ENCODE assay signal across 8 cellular contexts in genomic region chr10:126387041-126387908, GRCh38. TPM values are rescaled to one million over a fixed set of nuclear protein-coding genes. Genes with fewer than 3 reads are reported as not detected.
DNase-seq lines count a peak whose midpoint lies in the region; ATAC-seq and TF ChIP-seq lines count a peak whose summit lies in the region.

No MANE protein-coding gene starts in this region.

- peaks cover 55% of the 10 kb centered on the region for H3K4me1 ChIP-seq in adipocyte (ENCODE audit: control insufficient read depth, insufficient read depth, low read length)

- peak; percentile 56 to 64 for ATAC-seq in left cardiac atrium
- no peak for ATAC-seq in GM18858 (IDR thresholded peaks at IDR 0.05; ENCODE audit: unreplicated experiment)

- DNase-seq in GM10266 (ENCODE audit: extremely low spot score) (no peak), NCI-H69 (lab: John Stamatoyannopoulos, UW) (peak; percentile 51), adipocyte (ENCODE audit: low read depth) (peak; percentile 94), left cardiac atrium (peak; percentile 63), posterior cingulate gyrus (peak; percentile 52 to 96 (median 76)), GM19240 (ENCODE audit: insufficient read length, low spot score) (no peak), NCI-H1436 (lab: John Stamatoyannopoulos, UW) (no peak)

- H3K27me3 ChIP-seq in adipocyte (replicated peaks; ENCODE audit: control insufficient read depth, insufficient read depth, low read length) = no peaks in the 10 kb centered on the region

- peaks cover 2% of the 10 kb centered on the region for H3K36me3 ChIP-seq in adipocyte (ENCODE audit: control insufficient read depth, insufficient read depth, low read length, severe bottlenecking)

- intact Hi-C loops in left cardiac atrium (cut with DNase I) = loop anchor here (5.0 to 10.0 kb wide), 3 partner anchors 118 to 405 kb away; no protein-coding TSS in a partner anchor
- intact Hi-C loops in posterior cingulate gyrus (cut with DNase I) = loop anchor here (1.0 kb wide), 1 partner anchor 405 kb away; no protein-coding TSS in a partner anchor

- H3K4me3 ChIP-seq in adipocyte (ENCODE audit: low read length) = peak overlapping the region; percentile 90

- H3K9ac ChIP-seq in adipocyte (ENCODE audit: low read length) = peak overlapping the region; percentile 89

- TF ChIP-seq CTCF in GM10266 (IDR thresholded peaks at IDR 0.05; ENCODE audit: control insufficient read depth, insufficient read depth, low read depth, missing control alignments) = peak; percentile 14

- H3K9me3 ChIP-seq in adipocyte (ENCODE audit: control insufficient read depth, low read length) = no peaks in the 10 kb centered on the region

RNA-seq across cellular contexts. Expression of gene ADAM12, which starts 1.0 kb away (rescaled TPM):
- 1 to 10 TPM; 6.7 to 7.9 TPM for total RNA-seq in left cardiac atrium

Comparison
In these comparisons a context has a peak if more than half of its experiments do, and no peak if none do; other contexts are left out.
1. DNase-seq: peak in NCI-H69 (single experiment), adipocyte (single experiment), left cardiac atrium (single experiment) and posterior cingulate gyrus (10 of 10); none in GM10266 (single experiment), GM19240 (single experiment) and NCI-H1436 (single experiment).